In the genomic region with DNA sequence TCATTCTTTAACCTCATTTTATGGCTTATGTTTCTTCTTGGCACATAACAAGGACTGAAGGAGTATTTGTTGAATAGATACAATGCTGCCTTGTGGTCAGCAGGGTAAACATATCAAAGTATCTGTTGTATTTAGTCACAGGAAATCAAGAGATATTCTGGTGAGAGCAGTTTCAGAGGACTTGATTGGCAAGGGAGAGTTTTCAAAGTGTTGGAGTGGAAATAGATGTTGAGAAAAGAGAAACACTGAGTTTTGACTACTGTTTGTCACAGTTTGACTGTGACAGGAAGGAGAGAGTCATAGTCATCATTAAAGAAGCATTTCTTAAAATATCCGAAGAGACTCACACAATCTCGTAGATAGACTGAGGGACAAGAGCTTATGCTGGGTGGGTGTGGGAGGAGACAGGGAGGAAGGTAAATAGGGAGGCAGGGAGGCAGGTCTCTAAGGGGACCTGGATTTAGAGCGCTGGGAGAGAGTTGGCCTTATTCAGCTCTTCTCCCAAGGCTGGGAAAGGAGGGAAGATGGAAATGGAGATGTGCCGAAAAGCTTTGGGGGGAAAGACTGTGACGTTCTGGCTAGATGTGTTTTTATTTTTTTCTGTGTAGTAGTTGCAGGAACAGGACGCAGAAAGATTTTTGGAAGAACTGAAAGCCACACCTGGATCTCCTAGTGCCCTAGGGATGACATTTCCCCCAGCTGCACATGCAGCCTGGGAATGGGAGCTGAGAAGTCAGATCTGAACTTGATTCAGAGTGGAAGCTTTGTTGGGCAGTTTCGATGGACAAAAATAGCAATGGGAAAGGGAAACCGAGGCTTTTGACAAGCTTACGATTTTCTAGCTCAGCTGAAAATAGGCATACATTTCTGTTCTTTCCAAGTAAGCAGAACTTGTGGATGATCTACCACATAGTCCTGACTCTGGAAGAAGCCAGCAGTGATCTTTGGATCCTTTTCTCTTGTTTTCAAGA, we compare ENCODE assay signal across 11 cellular contexts.
A peak's percentile ranks its signal among the peaks of the same experiment; 100 is the strongest.
DNase-seq lines count a peak whose midpoint lies in the region; ATAC-seq, FAIRE-seq and TF ChIP-seq lines count a peak whose summit lies in the region.
"Had no signal": no experiment of that assay in that cellular context is flagged by ENCODE, and none has a peak within 500 bp of the region (broad histone marks: within the 10 kb centered on the region; RNA-seq: fewer than 3 reads in every experiment).

No MANE protein-coding gene starts in this region.

- H3K27me3 ChIP-seq in bronchial epithelial cell (ENCODE audit: control insufficient read depth, insufficient read depth, low read length): peaks cover 2% of the 10 kb centered on the region
- H3K27me3 ChIP-seq in prostate gland (replicated peaks; ENCODE audit: insufficient read depth): no peaks in the 10 kb centered on the region
- no peaks in the 10 kb centered on the region for H3K27me3 ChIP-seq in dorsolateral prefrontal cortex
- H3K27me3 ChIP-seq: upper lobe of left lung had no signal

- ATAC-seq in HG03280 (IDR thresholded peaks at IDR 0.05; ENCODE audit: unreplicated experiment) (peak; percentile 70), GM19324 (IDR thresholded peaks at IDR 0.05; ENCODE audit: low FRiP score, unreplicated experiment) (no peak)

- intact Hi-C loops in prostate gland (cut with DNase I): no loop called here
- intact Hi-C loops in dorsolateral prefrontal cortex (cut with DNase I): no loop called here

- DNase-seq in GM13976 (ENCODE audit: low spot score) (peak; percentile 61), GM20000 (ENCODE audit: low spot score) (peak; percentile 61), bronchial epithelial cell (ENCODE audit: low read depth) (peak; percentile 48), prostate gland (ENCODE audit: low spot score) (no peak), dorsolateral prefrontal cortex (no peak)
- DNase-seq in activated CD4-positive, alpha-beta T cell treated with anti-CD3 and anti-CD28 coated beads for 48 hours: no peak
- DNase-seq: upper lobe of left lung, WERI-Rb-1 had no signal

- no peaks in the 10 kb centered on the region for H3K4me1 ChIP-seq in prostate gland (replicated peaks)
- H3K4me1 ChIP-seq: upper lobe of left lung had no signal

- H3K27ac ChIP-seq in prostate gland: no peak overlapping the region
- peak overlapping the region in 13 of 59 donors; percentile 2 to 40 (median 24) for H3K27ac ChIP-seq in dorsolateral prefrontal cortex
- H3K27ac ChIP-seq: skin epidermis, upper lobe of left lung, WERI-Rb-1 had no signal

- in situ Hi-C loops in GM13976 (cut with MboI; ENCODE audit: low sequenced_read_pairs, unreplicated experiment): loop anchor here (25.0 kb wide), 1 partner anchor 353 kb away; no protein-coding TSS in a partner anchor

- H3K4me3 ChIP-seq in bronchial epithelial cell (ENCODE audit: low read depth, low read length) (no peak overlapping the region), prostate gland (no peak overlapping the region), dorsolateral prefrontal cortex (no peak overlapping the region)
- H3K4me3 ChIP-seq: skin epidermis, upper lobe of left lung had no signal

- no peak for TF ChIP-seq CTCF in GM13976 (IDR thresholded peaks at IDR 0.05; ENCODE audit: borderline replicate concordance, control extremely low read depth, extremely low read depth, insufficient read depth, missing control alignments)
- TF ChIP-seq CTCF in GM20000 (IDR thresholded peaks at IDR 0.05; ENCODE audit: extremely low read depth, missing control alignments): no peak
- no peak for TF ChIP-seq CTCF in bronchial epithelial cell (IDR thresholded peaks at IDR 0.05; ENCODE audit: insufficient read depth, low read length, severe bottlenecking)
- TF ChIP-seq CTCF in prostate gland (IDR thresholded peaks at IDR 0.05): no peak
- TF ChIP-seq CTCF in dorsolateral prefrontal cortex (IDR thresholded peaks at IDR 0.05 in 54 of 56, conservative IDR thresholded peaks at IDR 0.05 in 2 of 56; ENCODE audit: low read depth in 1 of 56, partially characterized antibody in 56 of 56): no peak

- WGBS in prostate gland: 85% methylated on average over 9 of the region's 9 CpGs

- H3K9me3 ChIP-seq in prostate gland: no peaks in the 10 kb centered on the region
- H3K9me3 ChIP-seq: upper lobe of left lung had no signal

- no peaks in the 10 kb centered on the region for H3K36me3 ChIP-seq in bronchial epithelial cell (ENCODE audit: control insufficient read depth, insufficient read depth, low read length)
- no peaks in the 10 kb centered on the region for H3K36me3 ChIP-seq in prostate gland
- H3K36me3 ChIP-seq: upper lobe of left lung, WERI-Rb-1 had no signal

- TF ChIP-seq POLR2A in prostate gland (IDR thresholded peaks at IDR 0.05): no peak

- FAIRE-seq in bronchial epithelial cell (lab: Jason Lieb, UNC): no peak

Comparison
In these comparisons a context has a peak if more than half of its experiments do, and no peak if none do; other contexts are left out.
1. DNase-seq: peak in GM13976 (single experiment), GM20000 (single experiment) and bronchial epithelial cell (single experiment); none in prostate gland (single experiment), dorsolateral prefrontal cortex (0 of 10) and activated CD4-positive, alpha-beta T cell treated with anti-CD3 and anti-CD28 coated beads for 48 hours (single experiment).